Comparison of ENCODE assay signal across 2 cellular contexts in the genomic region with DNA sequence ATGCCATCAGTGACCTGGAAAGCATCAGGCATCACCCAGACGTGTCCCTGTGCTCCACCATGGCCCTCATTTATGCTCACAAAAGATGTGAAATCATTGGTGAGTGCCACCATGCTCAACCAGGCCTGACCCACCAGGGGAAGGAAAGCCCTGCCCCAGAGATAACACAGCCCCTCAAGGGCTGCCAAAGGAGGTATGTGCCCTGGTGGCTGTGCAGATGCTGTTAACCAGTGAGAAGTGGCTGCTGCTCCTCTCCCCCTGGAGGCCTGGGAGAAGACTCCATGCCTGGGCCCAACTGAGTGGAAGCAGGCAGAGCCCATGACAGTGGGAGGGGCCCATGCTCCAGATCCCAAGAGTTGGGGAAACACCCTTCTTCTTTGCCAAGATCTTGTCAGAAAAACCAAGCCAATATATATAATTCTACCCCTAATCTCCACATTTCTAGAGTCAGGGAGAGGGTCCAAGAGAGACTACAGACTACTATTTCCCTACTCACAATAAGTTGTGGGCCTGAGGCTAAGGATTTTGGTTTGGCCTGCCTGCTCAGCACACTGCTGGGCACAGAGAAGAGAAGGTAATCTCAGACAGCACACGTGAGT.
TF ChIP-seq lines count a peak whose summit lies in the region.

No MANE protein-coding gene starts in this region.

TF ChIP-seq in HEK293T, 16 proteins besides CTCF, POLR2A, EP300 and RAD21:
- no peak for TF ChIP-seq FOXA1 (IDR thresholded peaks at IDR 0.05)
- no peak for TF ChIP-seq ELF4 (IDR thresholded peaks at IDR 0.05)
- no peak for TF ChIP-seq CTBP1 (IDR thresholded peaks at IDR 0.05; ENCODE audit: borderline replicate concordance)
- no peak for TF ChIP-seq FOXM1 (IDR thresholded peaks at IDR 0.05; ENCODE audit: borderline replicate concordance)

TF ChIP-seq in K562, 482 proteins besides CTCF, POLR2A, EP300 and RAD21:
- TF ChIP-seq NCOR1 (IDR thresholded peaks at IDR 0.05) (no peak), HDAC2 (IDR thresholded peaks at IDR 0.05) (no peak), FOXP1 (CRISPR knock-in tag; IDR thresholded peaks at IDR 0.05) (no peak)
- TF ChIP-seq, protein P1, sequence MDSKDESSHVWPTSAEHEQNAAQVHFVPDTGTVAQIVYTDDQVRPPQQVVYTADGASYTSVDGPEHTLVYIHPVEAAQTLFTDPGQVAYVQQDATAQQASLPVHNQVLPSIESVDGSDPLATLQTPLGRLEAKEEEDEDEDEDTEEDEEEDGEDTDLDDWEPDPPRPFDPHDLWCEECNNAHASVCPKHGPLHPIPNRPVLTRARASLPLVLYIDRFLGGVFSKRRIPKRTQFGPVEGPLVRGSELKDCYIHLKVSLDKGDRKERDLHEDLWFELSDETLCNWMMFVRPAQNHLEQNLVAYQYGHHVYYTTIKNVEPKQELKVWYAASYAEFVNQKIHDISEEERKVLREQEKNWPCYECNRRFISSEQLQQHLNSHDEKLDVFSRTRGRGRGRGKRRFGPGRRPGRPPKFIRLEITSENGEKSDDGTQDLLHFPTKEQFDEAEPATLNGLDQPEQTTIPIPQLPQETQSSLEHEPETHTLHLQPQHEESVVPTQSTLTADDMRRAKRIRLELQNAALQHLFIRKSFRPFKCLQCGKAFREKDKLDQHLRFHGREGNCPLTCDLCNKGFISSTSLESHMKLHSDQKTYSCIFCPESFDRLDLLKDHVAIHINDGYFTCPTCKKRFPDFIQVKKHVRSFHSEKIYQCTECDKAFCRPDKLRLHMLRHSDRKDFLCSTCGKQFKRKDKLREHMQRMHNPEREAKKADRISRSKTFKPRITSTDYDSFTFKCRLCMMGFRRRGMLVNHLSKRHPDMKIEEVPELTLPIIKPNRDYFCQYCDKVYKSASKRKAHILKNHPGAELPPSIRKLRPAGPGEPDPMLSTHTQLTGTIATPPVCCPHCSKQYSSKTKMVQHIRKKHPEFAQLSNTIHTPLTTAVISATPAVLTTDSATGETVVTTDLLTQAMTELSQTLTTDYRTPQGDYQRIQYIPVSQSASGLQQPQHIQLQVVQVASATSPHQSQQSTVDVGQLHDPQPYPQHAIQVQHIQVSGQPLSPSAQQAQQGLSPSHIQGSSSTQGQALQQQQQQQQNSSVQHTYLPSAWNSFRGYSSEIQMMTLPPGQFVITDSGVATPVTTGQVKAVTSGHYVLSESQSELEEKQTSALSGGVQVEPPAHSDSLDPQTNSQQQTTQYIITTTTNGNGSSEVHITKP (IDR thresholded peaks at IDR 0.05; ENCODE audit: partially characterized antibody), result peak; percentile 94
